ENCODE assay signal across 14 cellular contexts in genomic region chr9:13786131-13786530, GRCh38.
DNase-seq lines count a peak whose midpoint lies in the region; ATAC-seq and TF ChIP-seq lines count a peak whose summit lies in the region.
"Had no signal": no experiment of that assay in that cellular context is flagged by ENCODE, and none has a peak within 500 bp of the region (broad histone marks: within the 10 kb centered on the region; RNA-seq: fewer than 3 reads in every experiment).

No MANE protein-coding gene starts in this region.

- no peak overlapping the region for H3K4me3 Mint-ChIP-seq in endothelial cell (ENCODE audit: unreplicated experiment)
- H3K4me3 Mint-ChIP-seq: activated CD8-positive, alpha-beta T cell treated with anti-CD3 and anti-CD28 coated beads, Interleukin-2, amount 10 ng/mL, durations not matched to agents 7 days and 5 days; naive thymus-derived CD8-positive, alpha-beta T cell had no signal

- no peak overlapping the region for H3K27ac Mint-ChIP-seq in endothelial cell (ENCODE audit: unreplicated experiment)
- H3K27ac Mint-ChIP-seq: activated CD8-positive, alpha-beta T cell treated with anti-CD3 and anti-CD28 coated beads, Interleukin-2, amount 10 ng/mL, durations not matched to agents 7 days and 5 days; naive thymus-derived CD8-positive, alpha-beta T cell had no signal

- H3F3A ChIP-seq in PC-3 (ENCODE audit: low read length, unreplicated experiment), result no peaks in the 10 kb centered on the region

- TF ChIP-seq EP300 in ovary (IDR thresholded peaks at IDR 0.05), result no peak

- no peaks in the 10 kb centered on the region for H3K36me3 ChIP-seq in SJSA1
- no peaks in the 10 kb centered on the region for H3K36me3 ChIP-seq in ovary
- H3K36me3 ChIP-seq in PC-3 (ENCODE audit: low read depth, low read length), result no peaks in the 10 kb centered on the region

- CTCF ChIA-PET in AG04450 (lab: Charles Lee), result interaction anchor here (1.2 kb wide), 1 partner anchor 358 kb away, joined by 3 read pairs; no protein-coding TSS in a partner anchor
- CTCF ChIA-PET in PC-3 (lab: Charles Lee), result no interaction called here

- TF ChIP-seq POLR2A in ovary (IDR thresholded peaks at IDR 0.05), result no peak

- H3K36me3 Mint-ChIP-seq in endothelial cell (ENCODE audit: low read depth, unreplicated experiment), result no peaks in the 10 kb centered on the region
- H3K36me3 Mint-ChIP-seq: naive thymus-derived CD8-positive, alpha-beta T cell had no signal

- peaks cover 4% of the 10 kb centered on the region for H3K4me1 Mint-ChIP-seq in endothelial cell (ENCODE audit: unreplicated experiment)
- H3K4me1 Mint-ChIP-seq: naive thymus-derived CD8-positive, alpha-beta T cell had no signal

- DNase-seq in AG04450 (ENCODE audit: low read depth, low spot score) (no peak), SJSA1 (ENCODE audit: low read depth in 1 of 2, low spot score in 2 of 2) (peak; percentile 37 to 47), fibroblast of the conjunctiva (ENCODE audit: low read depth) (peak; percentile 16), mucosa of gallbladder (ENCODE audit: low spot score) (peak; percentile 40), ovary (no peak), endothelial cell (ENCODE audit: low spot score) (no peak), PC-3 (no peak)
- DNase-seq in activated CD8-positive, alpha-beta memory T cell treated with anti-CD3 and anti-CD28 coated beads, Interleukin-2, amount 50 U/mL, for 4 hours, result no peak
- DNase-seq: activated CD8-positive, alpha-beta T cell treated with anti-CD3 and anti-CD28 coated beads, Interleukin-2, amount 10 ng/mL, durations not matched to agents 7 days and 5 days; left colon; naive thymus-derived CD8-positive, alpha-beta T cell; NK-92 treated with Interleukin-12 subunit alpha and Interleukin-12 subunit beta, amount 100 ng/mL, for 24 hours; stimulated activated CD4-positive, alpha-beta T cell treated with anti-CD3 and anti-CD28 coated beads, Interleukin-2, amount 100 ng/mL, for 48 hours had no signal

- H3K9me2 ChIP-seq in PC-3 (replicated peaks; ENCODE audit: low read length), result no peaks in the 10 kb centered on the region

- no peaks in the 10 kb centered on the region for H3K9me3 Mint-ChIP-seq in endothelial cell (ENCODE audit: unreplicated experiment)

- H3K9ac ChIP-seq in PC-3 (ENCODE audit: low read length), result no peak overlapping the region

- H3K27me3 ChIP-seq in AG04450 (ENCODE audit: control insufficient read depth, insufficient read depth, low read length) (peaks cover 3% of the 10 kb centered on the region), SJSA1 (replicated peaks) (no peaks in the 10 kb centered on the region), ovary (no peaks in the 10 kb centered on the region), PC-3 (ENCODE audit: low read length) (no peaks in the 10 kb centered on the region)

- H3K27me3 Mint-ChIP-seq in endothelial cell (ENCODE audit: unreplicated experiment), result no peaks in the 10 kb centered on the region
- H3K27me3 Mint-ChIP-seq: naive thymus-derived CD8-positive, alpha-beta T cell had no signal

- ATAC-seq in PC-3, result no peak
- ATAC-seq: A549; activated CD8-positive, alpha-beta T cell treated with anti-CD3 and anti-CD28 coated beads, Interleukin-2, amount 10 ng/mL, durations not matched to agents 7 days and 5 days; left colon; naive thymus-derived CD8-positive, alpha-beta T cell had no signal

- H3K4me2 ChIP-seq in PC-3 (ENCODE audit: low read length), result no peak overlapping the region
- H3K4me2 ChIP-seq: A549 had no signal

- POLR2A ChIA-PET in AG04450 (lab: Yijun Ruan, JAX) (no interaction called here), PC-3 (lab: Charles Lee; ENCODE audit: unreplicated experiment) (no interaction called here)

- BruUV-seq in PC-3 (replicated peaks; lab: Mats Ljungman, UMichigan), result no TSS peak

- H4K20me1 ChIP-seq in PC-3 (ENCODE audit: low read length), result no peaks in the 10 kb centered on the region

- H3K4me3 ChIP-seq in AG04450 (ENCODE audit: low read depth, low read length), result no peak overlapping the region
- H3K4me3 ChIP-seq in SJSA1, result no peak overlapping the region
- H3K4me3 ChIP-seq in ovary, result no peak overlapping the region
- no peak overlapping the region for H3K4me3 ChIP-seq in PC-3 (ENCODE audit: low read length)
- H3K4me3 ChIP-seq: A549 had no signal

- peaks cover 11% of the 10 kb centered on the region for H3K4me1 ChIP-seq in SJSA1 (replicated peaks)
- H3K4me1 ChIP-seq in ovary (ENCODE audit: insufficient read depth), result peaks cover 4% of the 10 kb centered on the region
- no peaks in the 10 kb centered on the region for H3K4me1 ChIP-seq in PC-3 (ENCODE audit: insufficient read depth, low read length)
- H3K4me1 ChIP-seq: A549 had no signal

- 73 to 83% (median 76%) methylated on average over 7 of the region's 7 CpGs for WGBS in ovary, 3 donors

- no peaks in the 10 kb centered on the region for H3K79me2 ChIP-seq in PC-3 (ENCODE audit: low read length)

- peak overlapping the region; percentile 25 for H3K27ac ChIP-seq in AG04450 (ENCODE audit: low read depth, low read length)
- no peak overlapping the region for H3K27ac ChIP-seq in SJSA1
- no peak overlapping the region for H3K27ac ChIP-seq in ovary
- no peak overlapping the region for H3K27ac ChIP-seq in PC-3 (ENCODE audit: low read length)
- H3K27ac ChIP-seq: A549 had no signal

- no peak overlapping the region for H2AFZ ChIP-seq in PC-3 (ENCODE audit: low read length)

- TF ChIP-seq CTCF in AG04450 (IDR thresholded peaks at IDR 0.05; ENCODE audit: low read depth, low read length), result no peak
- TF ChIP-seq CTCF in ovary (IDR thresholded peaks at IDR 0.05), result no peak
- no peak for TF ChIP-seq CTCF in endothelial cell (IDR thresholded peaks at IDR 0.05; ENCODE audit: unreplicated experiment)
- TF ChIP-seq CTCF in PC-3 (conservative IDR thresholded peaks at IDR 0.05; ENCODE audit: low read depth, low read length), result no peak

- no peaks in the 10 kb centered on the region for H3K9me3 ChIP-seq in AG04450 (ENCODE audit: control insufficient read depth, insufficient read depth, low read length)
- H3K9me3 ChIP-seq in SJSA1 (replicated peaks), result no peaks in the 10 kb centered on the region
- H3K9me3 ChIP-seq in ovary, result no peaks in the 10 kb centered on the region
- H3K9me3 ChIP-seq in PC-3 (ENCODE audit: low read length), result no peaks in the 10 kb centered on the region
- H3K9me3 ChIP-seq: A549 had no signal

- intact Hi-C loops in ovary (cut with DNase I), result no loop called here
- intact Hi-C loops in PC-3 (cut with micrococcal nuclease), result no loop called here

Comparison
In these comparisons a context has a peak if more than half of its experiments do, and no peak if none do; other contexts are left out.
1. DNase-seq: peak in SJSA1 (2 of 2), fibroblast of the conjunctiva (single experiment) and mucosa of gallbladder (single experiment); none in AG04450 (single experiment), activated CD8-positive, alpha-beta memory T cell treated with anti-CD3 and anti-CD28 coated beads, Interleukin-2, amount 50 U/mL, for 4 hours (single experiment), ovary (0 of 5), endothelial cell (single experiment) and PC-3 (single experiment).